ENCODE assay signal across 25 cellular contexts in genomic region chr9:94717656-94718225, GRCh38. TPM values are rescaled to one million over a fixed set of nuclear protein-coding genes. Genes with fewer than 3 reads are reported as not detected.
DNase-seq lines count a peak whose midpoint lies in the region; ATAC-seq, FAIRE-seq and TF ChIP-seq lines count a peak whose summit lies in the region.
"Had no signal": no experiment of that assay in that cellular context is flagged by ENCODE, and none has a peak within 500 bp of the region (broad histone marks: within the 10 kb centered on the region; RNA-seq: fewer than 3 reads in every experiment).

No MANE protein-coding gene starts in this region.

- H3K27me3 Mint-ChIP-seq in endothelial cell (ENCODE audit: unreplicated experiment) = no peaks in the 10 kb centered on the region

- FAIRE-seq in keratinocyte (lab: Jason Lieb, UNC) = peak; percentile 56
- FAIRE-seq: GM12892 had no signal

- no peak for TF ChIP-seq CTCF in endothelial cell (IDR thresholded peaks at IDR 0.05; ENCODE audit: unreplicated experiment)
- no peak for TF ChIP-seq CTCF in keratinocyte (optimal IDR thresholded peaks at IDR 0.05 in 1 of 3, IDR thresholded peaks at IDR 0.05 in 1 of 3, conservative IDR thresholded peaks at IDR 0.05 in 1 of 3; ENCODE audit: extremely low read depth in 1 of 3, insufficient read depth in 2 of 3, low read length in 3 of 3)

- no peaks in the 10 kb centered on the region for H4K20me1 ChIP-seq in keratinocyte (ENCODE audit: control insufficient read depth, extremely low read depth, insufficient read depth, low read length)

- peak; percentile 29 for DNase-seq in ELR (ENCODE audit: low read depth)
- DNase-seq in OCI-M1 (lab: John Stamatoyannopoulos, UW) = peak; percentile 13
- DNase-seq in endothelial cell (ENCODE audit: low spot score) = no peak
- no peak for DNase-seq in keratinocyte (ENCODE audit: low read depth, low spot score)
- no peak for DNase-seq in mucosa of gallbladder (ENCODE audit: low spot score)
- DNase-seq: CD4-positive, alpha-beta memory T cell; cerebellar nuclear complex; DMS153; effector memory CD8-positive, alpha-beta T cell; left lung; mucosa of descending colon; NCI-H1048; NCI-H2029 treated with DMSO at 0.1 percent for 48 hours; NCI-H524 treated with DMSO at 0.1 percent for 48 hours; SIG-M5; WERI-Rb-1 had no signal

- no peak overlapping the region for H3K4me3 Mint-ChIP-seq in endothelial cell (ENCODE audit: unreplicated experiment)
- H3K4me3 Mint-ChIP-seq: CD4-positive, alpha-beta memory T cell; effector memory CD8-positive, alpha-beta T cell; neural progenitor cell; T-helper 1 cell treated with Interleukin-12 subunit alpha and Interleukin-12 subunit beta and Interleukin-4 antibody, amounts not matched to agents 30 μg/mL and 1 μg/mL, for 36 hours had no signal

- no peak overlapping the region for H3K9ac ChIP-seq in keratinocyte (ENCODE audit: control insufficient read depth, extremely low read depth, insufficient read depth, low read length)
- H3K9ac ChIP-seq: neural progenitor cell had no signal

- H3K4me1 Mint-ChIP-seq in endothelial cell (ENCODE audit: unreplicated experiment) = peaks cover 18% of the 10 kb centered on the region
- H3K4me1 Mint-ChIP-seq: CD4-positive, alpha-beta memory T cell; neural progenitor cell had no signal

- no peaks in the 10 kb centered on the region for H3K27me3 ChIP-seq in keratinocyte (ENCODE audit: control insufficient read depth, extremely low read depth, insufficient read depth, low read length)
- H3K27me3 ChIP-seq: left lung, neural progenitor cell, suprapubic skin had no signal

- no peaks in the 10 kb centered on the region for H3K36me3 ChIP-seq in keratinocyte (ENCODE audit: control insufficient read depth in 2 of 2, extremely low read depth in 1 of 2, insufficient read depth in 2 of 2, low read length in 2 of 2)
- H3K36me3 ChIP-seq: left lung, neural progenitor cell, prostate gland, suprapubic skin, WERI-Rb-1 had no signal

- H3K4me1 ChIP-seq in keratinocyte (ENCODE audit: control insufficient read depth, extremely low read depth, insufficient read depth, low read length) = peaks cover 21% of the 10 kb centered on the region
- H3K4me1 ChIP-seq: left lung, neural progenitor cell, prostate gland, suprapubic skin had no signal

- no peak overlapping the region for H3K27ac ChIP-seq in keratinocyte (ENCODE audit: control insufficient read depth, insufficient read depth, low read length)
- H3K27ac ChIP-seq: left lung, neural progenitor cell, prostate gland, skin epidermis, suprapubic skin, WERI-Rb-1 had no signal

- no peak overlapping the region for H3K4me3 ChIP-seq in keratinocyte (ENCODE audit: control insufficient read depth in 2 of 3, extremely low read depth in 1 of 3, insufficient read depth in 2 of 3, low read depth in 1 of 3, low read length in 3 of 3)
- H3K4me3 ChIP-seq: left lung, mucosa of descending colon, neural progenitor cell, prostate gland, skin epidermis, suprapubic skin had no signal

- no peaks in the 10 kb centered on the region for H3K79me2 ChIP-seq in keratinocyte (ENCODE audit: control insufficient read depth, insufficient read depth, low read length)

- H3K4me2 ChIP-seq in keratinocyte (ENCODE audit: control insufficient read depth, extremely low read depth, insufficient read depth, low read depth, low read length) = no peak overlapping the region
- H3K4me2 ChIP-seq: neural progenitor cell had no signal

- ATAC-seq in HG02798 (IDR thresholded peaks at IDR 0.05; ENCODE audit: poor library complexity, unreplicated experiment) (no peak), SK-N-SH treated with all-trans-retinoic acid at 6 μM for 48 hours (no peak), HG02623 (IDR thresholded peaks at IDR 0.05; ENCODE audit: unreplicated experiment) (no peak)
- ATAC-seq: effector memory CD8-positive, alpha-beta T cell; left lung; mucosa of descending colon had no signal

- dilution Hi-C loops in keratinocyte (cut with MboI; ENCODE audit: extremely low pct_ligation_motif_present, low sequenced_read_pairs) = no loop called here

- peak overlapping the region; percentile 3 for H2AFZ ChIP-seq in keratinocyte (ENCODE audit: control insufficient read depth, low read length)

- peak overlapping the region; percentile 89 for H3K27ac Mint-ChIP-seq in endothelial cell (ENCODE audit: unreplicated experiment)
- H3K27ac Mint-ChIP-seq: CD4-positive, alpha-beta memory T cell; effector memory CD8-positive, alpha-beta T cell; neural progenitor cell; T-helper 1 cell treated with Interleukin-12 subunit alpha and Interleukin-12 subunit beta and Interleukin-4 antibody, amounts not matched to agents 30 μg/mL and 1 μg/mL, for 36 hours had no signal

- peaks cover 3% of the 10 kb centered on the region for H3K36me3 Mint-ChIP-seq in endothelial cell (ENCODE audit: low read depth, unreplicated experiment)
- H3K36me3 Mint-ChIP-seq: CD4-positive, alpha-beta memory T cell; neural progenitor cell had no signal

- no peaks in the 10 kb centered on the region for H3K9me1 ChIP-seq in keratinocyte (ENCODE audit: control insufficient read depth, extremely low read depth, insufficient read depth, low read length)

- H3K9me3 Mint-ChIP-seq in endothelial cell (ENCODE audit: unreplicated experiment) = no peaks in the 10 kb centered on the region
- H3K9me3 Mint-ChIP-seq: effector memory CD8-positive, alpha-beta T cell had no signal

- H3K9me3 ChIP-seq in keratinocyte (ENCODE audit: control insufficient read depth, low read depth, low read length) = no peaks in the 10 kb centered on the region
- H3K9me3 ChIP-seq: left lung, mucosa of descending colon, prostate gland, suprapubic skin had no signal

TF ChIP-seq in SK-N-SH treated with all-trans-retinoic acid at 6 μM for 48 hours, 23 proteins besides CTCF, POLR2A, EP300 and RAD21:
- TF ChIP-seq SNAI2 (CRISPR knock-in tag; IDR thresholded peaks at IDR 0.05) (no peak), TOX (CRISPR knock-in tag; IDR thresholded peaks at IDR 0.05; ENCODE audit: borderline replicate concordance) (no peak), CSDC2 (CRISPR knock-in tag; IDR thresholded peaks at IDR 0.05) (no peak), ESRRG (CRISPR knock-in tag; IDR thresholded peaks at IDR 0.05) (no peak), OSR1 (CRISPR knock-in tag; IDR thresholded peaks at IDR 0.05) (no peak), TSHZ2 (CRISPR knock-in tag; IDR thresholded peaks at IDR 0.05) (no peak), BACH2 (CRISPR knock-in tag; IDR thresholded peaks at IDR 0.05; ENCODE audit: borderline replicate concordance) (no peak), GLIS3 (CRISPR knock-in tag; IDR thresholded peaks at IDR 0.05) (no peak), ZNF70 (CRISPR knock-in tag; IDR thresholded peaks at IDR 0.05) (no peak), ISL1 (CRISPR knock-in tag; IDR thresholded peaks at IDR 0.05) (no peak), ZC3H10 (CRISPR knock-in tag; IDR thresholded peaks at IDR 0.05) (no peak), PPARA (CRISPR knock-in tag; IDR thresholded peaks at IDR 0.05; ENCODE audit: borderline replicate concordance) (no peak), PATZ1 (CRISPR knock-in tag; IDR thresholded peaks at IDR 0.05; ENCODE audit: borderline replicate concordance) (no peak), ARNTL (CRISPR knock-in tag; IDR thresholded peaks at IDR 0.05; ENCODE audit: borderline replicate concordance, low read depth) (no peak)

RNA-seq across cellular contexts. Expression of gene AOPEP, which starts 8.8 kb away (rescaled TPM):
- 22.1 TPM for total RNA-seq in endothelial cell (ENCODE audit: unreplicated experiment)
- 25.2 to 30.1 TPM (median 27.0 TPM) in 3 replicates for polyA plus RNA-seq in keratinocyte
- polyA plus RNA-seq in keratinocyte (2011; ENCODE audit: low read depth) = 29.3 TPM
- polyA plus RNA-seq in keratinocyte (2011; cell fraction: cytosol; rRNA removed) = 17.8 and 20.8 TPM in 2 replicates
- 33.6 and 34.1 TPM in 2 replicates for polyA plus RNA-seq in keratinocyte (2011; cell fraction: nucleus; rRNA removed)
- 16.8 and 24.4 TPM in 2 replicates for polyA plus RNA-seq in keratinocyte (2012; ENCODE audit: low replicate concordance)
- 17.7 to 46.4 TPM (median 41.8 TPM) in 3 replicates for polyA minus RNA-seq in keratinocyte
- 22.3 TPM for polyA minus RNA-seq in keratinocyte (2011; cell fraction: cytosol; rRNA and poly(A)+ RNA removed)
- polyA minus RNA-seq in keratinocyte (2011; cell fraction: nucleus; rRNA and poly(A)+ RNA removed) = 48.9 and 95.1 TPM in 2 replicates
- 105 TPM for total RNA-seq in mucosa of gallbladder

Comparison
In these comparisons a context has a peak if more than half of its experiments do, and no peak if none do; other contexts are left out.
1. DNase-seq: peak in ELR (single experiment) and OCI-M1 (single experiment); none in endothelial cell (single experiment), keratinocyte (single experiment) and mucosa of gallbladder (single experiment).